In the genomic region with DNA sequence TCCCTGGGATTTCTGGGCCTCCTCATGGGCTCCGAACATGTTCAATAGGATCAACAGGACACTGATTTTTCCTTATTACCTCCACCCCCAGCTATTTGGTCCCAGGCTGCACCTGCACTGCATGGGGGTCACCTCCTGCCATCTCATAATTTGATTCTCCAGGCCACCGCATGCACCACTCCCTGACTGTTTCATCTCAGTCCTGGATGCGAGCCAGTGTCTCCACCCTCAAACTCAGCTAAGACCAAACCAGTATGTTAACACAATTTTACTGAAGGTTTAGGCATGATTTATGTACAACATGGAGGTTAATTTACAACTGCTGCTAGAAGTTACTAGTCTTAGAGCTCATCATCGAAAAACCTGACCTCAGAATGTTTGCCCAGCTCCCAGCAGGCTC, we compare ENCODE assay signal across 25 cellular contexts.
"Had no signal": no experiment of that assay in that cellular context is flagged by ENCODE, and none has a peak within 500 bp of the region (broad histone marks: within the 10 kb centered on the region; RNA-seq: fewer than 3 reads in every experiment).

No MANE protein-coding gene starts in this region.

- H3K4me1 ChIP-seq: breast epithelium had no signal

- H3K4me3 ChIP-seq: breast epithelium, MG63 had no signal

- DNase-seq: activated CD4-positive, alpha-beta memory T cell treated with anti-CD3 and anti-CD28 coated beads, Interleukin-2, amount 10 ng/mL, durations not matched to agents 7 days and 5 days; activated CD4-positive, alpha-beta T cell treated with anti-CD3 and anti-CD28 coated beads, Interleukin-2, amount 10 ng/mL, durations not matched to agents 7 days and 5 days; activated CD4-positive, CD25-positive, alpha-beta regulatory T cell; activated gamma-delta T cell treated with Interleukin-2 at 50 U/mL for 16 hours; activated naive CD4-positive, alpha-beta T cell treated with anti-CD3 and anti-CD28 coated beads, Interleukin-2, amount 50 U/mL, for 16 hours; activated T-cell treated with anti-CD3 and anti-CD28 coated beads for 4 hours; activated T-cell treated with anti-CD3 and anti-CD28 coated beads, Interleukin-2, amount 50 U/mL, for 48 hours; aorta; caudate nucleus; MG63; NCI-H1105; NCI-H1436; NCI-H1694 treated with DMSO at 0.1 percent for 48 hours; NCI-H2029 treated with DMSO at 0.1 percent for 48 hours; NCI-H510A treated with DMSO at 0.1 percent for 48 hours; PC-3; SIG-M5; T-cell; T-helper 2 cell; T1000 had no signal

- H3K4me3 Mint-ChIP-seq: activated CD4-positive, alpha-beta memory T cell treated with anti-CD3 and anti-CD28 coated beads, Interleukin-2, amount 10 ng/mL, durations not matched to agents 7 days and 5 days; activated CD4-positive, alpha-beta T cell treated with anti-CD3 and anti-CD28 coated beads, Interleukin-2, amount 10 ng/mL, durations not matched to agents 7 days and 5 days; T-cell had no signal

- ATAC-seq: PC-3, T-cell had no signal

- H3K27me3 Mint-ChIP-seq: T-cell had no signal

- H3K27ac Mint-ChIP-seq: activated CD4-positive, alpha-beta memory T cell treated with anti-CD3 and anti-CD28 coated beads, Interleukin-2, amount 10 ng/mL, durations not matched to agents 7 days and 5 days; activated CD4-positive, alpha-beta T cell treated with anti-CD3 and anti-CD28 coated beads, Interleukin-2, amount 10 ng/mL, durations not matched to agents 7 days and 5 days; activated T-helper 2 cell treated with anti-CD3 and anti-CD28 coated beads, Interferon-gamma antibody, Interleukin-2, Interleukin-4, amounts not matched to agents 10 μg/mL and 5 μg/mL and 100 μg/mL, durations not matched to agents 14 hours and 24 hours and 36 hours; T-cell had no signal

- H3K27me3 ChIP-seq: breast epithelium, MG63 had no signal

- H3K36me3 ChIP-seq: breast epithelium, MG63 had no signal

- FAIRE-seq: TTC549 had no signal

- H3K27ac ChIP-seq: breast epithelium, KMS-11, VCaP had no signal
